Comparison of ENCODE assay signal across 26 cellular contexts in the genomic region with DNA sequence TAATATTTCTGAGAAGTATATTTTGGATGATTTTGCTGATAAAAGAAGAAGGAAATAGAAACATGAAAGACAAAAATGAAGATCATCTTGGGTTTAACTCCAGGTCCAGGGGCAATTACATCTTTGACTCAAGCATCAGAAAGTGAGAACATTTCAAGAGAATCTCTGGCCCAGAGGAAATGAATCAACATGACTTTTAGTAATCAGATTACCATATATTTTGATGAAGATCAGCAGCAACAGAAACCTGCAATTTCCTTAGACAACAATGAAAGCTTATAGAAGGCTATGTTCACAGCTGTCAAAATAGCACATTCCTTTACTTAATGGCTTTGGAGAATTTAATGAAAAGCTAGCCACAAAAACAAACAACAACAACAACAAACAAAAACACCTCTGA.
"Had no signal": no experiment of that assay in that cellular context is flagged by ENCODE, and none has a peak within 500 bp of the region (broad histone marks: within the 10 kb centered on the region; RNA-seq: fewer than 3 reads in every experiment).

No MANE protein-coding gene starts in this region.

- H3K4me1 Mint-ChIP-seq: naive B cell; nephron; stimulated activated effector memory CD8-positive, alpha-beta T cell treated with anti-CD3 and anti-CD28 coated beads, Interleukin-12 subunit alpha, Interleukin-12 subunit beta, amount 100 ng/mL, for 72 hours had no signal

- H3K9me3 ChIP-seq: gastroesophageal sphincter, heart left ventricle, mucosa of descending colon, right lobe of liver, stomach, thyroid gland, vagina had no signal

- H3K27me3 Mint-ChIP-seq: naive B cell, progenitor cell of endocrine pancreas had no signal

- H3K27me3 ChIP-seq: dorsolateral prefrontal cortex, foreskin keratinocyte, gastroesophageal sphincter, heart left ventricle, hepatocyte, neural progenitor cell, right lobe of liver, stomach, thyroid gland, vagina had no signal

- DNase-seq: dorsolateral prefrontal cortex; effector CD4-positive, alpha-beta T cell; heart left ventricle; kidney; mucosa of descending colon; naive B cell; right lobe of liver; stimulated activated CD4-positive, alpha-beta T cell treated with anti-CD3 and anti-CD28 coated beads, Interleukin-2, amount 100 ng/mL, for 24 hours; stimulated activated CD4-positive, alpha-beta T cell treated with anti-CD3 and anti-CD28 coated beads, Interleukin-4, amount 100 ng/mL, for 24 hours; stimulated activated naive CD4-positive, alpha-beta T cell treated with Interleukin-2 at 50 U/mL for 16 hours; stomach; thyroid gland; trophoblast cell had no signal

- H3K4me1 ChIP-seq: foreskin keratinocyte, gastroesophageal sphincter, heart left ventricle, neural progenitor cell, parathyroid adenoma, right lobe of liver, thyroid gland, vagina had no signal

- H3K4me3 ChIP-seq: dorsolateral prefrontal cortex, gastroesophageal sphincter, heart left ventricle, hepatocyte, mucosa of descending colon, neural progenitor cell, right lobe of liver, stomach, thyroid gland, vagina had no signal

- H3K27ac Mint-ChIP-seq: mesothelial cell of epicardium; naive B cell; neural progenitor cell; progenitor cell of endocrine pancreas; stimulated activated effector memory CD8-positive, alpha-beta T cell treated with anti-CD3 and anti-CD28 coated beads, Interleukin-12 subunit alpha, Interleukin-12 subunit beta, amount 100 ng/mL, for 72 hours had no signal

- H3K4me3 Mint-ChIP-seq: mesothelial cell of epicardium; naive B cell; nephron; neural progenitor cell; stimulated activated effector memory CD8-positive, alpha-beta T cell treated with anti-CD3 and anti-CD28 coated beads, Interleukin-12 subunit alpha, Interleukin-12 subunit beta, amount 100 ng/mL, for 72 hours had no signal

- H3K9me3 Mint-ChIP-seq: neural progenitor cell had no signal

- H3K36me3 Mint-ChIP-seq: naive B cell; neural progenitor cell; stimulated activated effector memory CD8-positive, alpha-beta T cell treated with anti-CD3 and anti-CD28 coated beads, Interleukin-12 subunit alpha, Interleukin-12 subunit beta, amount 100 ng/mL, for 72 hours had no signal

- ATAC-seq: esophagus mucosa; foreskin keratinocyte; gastroesophageal sphincter; heart left ventricle; left lobe of liver; mucosa of descending colon; right lobe of liver; stimulated activated effector memory CD8-positive, alpha-beta T cell treated with anti-CD3 and anti-CD28 coated beads, Interleukin-12 subunit alpha, Interleukin-12 subunit beta, amount 100 ng/mL, for 72 hours had no signal

- H3K36me3 ChIP-seq: gastroesophageal sphincter, heart left ventricle, neural progenitor cell, right lobe of liver, stomach, thyroid gland, vagina had no signal

- H3K27ac ChIP-seq: dorsolateral prefrontal cortex, epithelial cell of prostate, foreskin keratinocyte, gastroesophageal sphincter, heart left ventricle, hepatocyte, neural progenitor cell, parathyroid adenoma, right lobe of liver, stomach, thyroid gland, vagina had no signal
